ENCODE assay signal across 6 cellular contexts in genomic region chr19:42267644-42268141, GRCh38. TPM values are rescaled to one million over a fixed set of nuclear protein-coding genes. Genes with fewer than 3 reads are reported as not detected.
DNase-seq lines count a peak whose midpoint lies in the region; ATAC-seq and TF ChIP-seq lines count a peak whose summit lies in the region.

No MANE protein-coding gene starts in this region.

- peaks cover 10% of the 10 kb centered on the region for H3K36me3 Mint-ChIP-seq in MCF 10A (ENCODE audit: insufficient read depth, unreplicated experiment)

- TSS peak; percentile 16 for BruUV-seq in MCF 10A (replicated peaks; lab: Mats Ljungman, UMichigan)

- no peak overlapping the region for H3K4me3 Mint-ChIP-seq in MCF 10A (ENCODE audit: unreplicated experiment)

- intact Hi-C loops in MCF 10A (cut with micrococcal nuclease): loop anchor here (1.0 to 2.0 kb wide), 2 partner anchors 13 to 16 kb away; partner anchors contain the start of gene ERF

- H3K27ac Mint-ChIP-seq in MCF 10A (ENCODE audit: low read depth, unreplicated experiment): no peak overlapping the region

- H3K9me3 ChIP-seq in neuron (ENCODE audit: low read length): no peaks in the 10 kb centered on the region

- DNase-seq in GM06990 (ENCODE audit: extremely low read depth, insufficient read length) (no peak), MCF 10A (ENCODE audit: unreplicated experiment) (no peak)

- H3K9me3 Mint-ChIP-seq in MCF 10A (ENCODE audit: unreplicated experiment): no peaks in the 10 kb centered on the region

- H3K36me3 ChIP-seq in GM06990 (ENCODE audit: control insufficient read depth, insufficient read depth, low read length) (peaks cover 9% of the 10 kb centered on the region), neuron (ENCODE audit: insufficient read depth, low read length) (peaks cover under 1% of the 10 kb centered on the region)

- no peak for TF ChIP-seq CTCF in GM06990 (IDR thresholded peaks at IDR 0.05; ENCODE audit: insufficient read depth, low read length, poor library complexity, severe bottlenecking)
- no peak for TF ChIP-seq CTCF in MCF 10A (IDR thresholded peaks at IDR 0.05; ENCODE audit: unreplicated experiment)

- peak overlapping the region; percentile 83 for H2AFZ ChIP-seq in neuron (ENCODE audit: low read depth, low read length)

- POLR2A ChIA-PET in MCF 10A (lab: Yijun Ruan, JAX): interaction anchor here (0.6 to 2.1 kb wide), 6 partner anchors 12 to 23 kb away, joined by 3 to 10 read pairs (median 4); partner anchors contain the start of gene ERF

- no peaks in the 10 kb centered on the region for H3K27me3 ChIP-seq in GM06990 (replicated peaks; ENCODE audit: control insufficient read depth, insufficient read depth, low read length)
- H3K27me3 ChIP-seq in neuron (ENCODE audit: insufficient read depth, low read length): no peaks in the 10 kb centered on the region

- H3K27me3 Mint-ChIP-seq in MCF 10A (ENCODE audit: insufficient read depth, unreplicated experiment): no peaks in the 10 kb centered on the region

- ATAC-seq in GM19395 (IDR thresholded peaks at IDR 0.05; ENCODE audit: unreplicated experiment) (no peak), HG02885 (IDR thresholded peaks at IDR 0.05; ENCODE audit: poor library complexity, unreplicated experiment) (no peak), GM21717 (IDR thresholded peaks at IDR 0.05; ENCODE audit: unreplicated experiment) (no peak)

- CTCF ChIA-PET in MCF 10A (lab: Yijun Ruan, JAX): interaction anchor here (1.7 kb wide), 1 partner anchor 12 kb away, joined by 5 read pairs; no protein-coding TSS in a partner anchor

- H3K4me1 Mint-ChIP-seq in MCF 10A (ENCODE audit: insufficient read depth, unreplicated experiment): peaks cover 23% of the 10 kb centered on the region

- H3K4me3 ChIP-seq in GM06990 (replicated peaks; ENCODE audit: low read depth, low read length): peak overlapping the region; percentile 77
- peak overlapping the region; percentile 69 for H3K4me3 ChIP-seq in neuron (ENCODE audit: low read length)

- peaks cover 23% of the 10 kb centered on the region for H3K4me1 ChIP-seq in neuron (ENCODE audit: insufficient read depth, low read length)

RNA-seq across cellular contexts. Expression of gene CIC, which starts 1.4 kb away (rescaled TPM):
- 66.9 and 67.9 TPM in 2 replicates for total RNA-seq in MCF 10A (2022)

RNA-seq across cellular contexts. Expression of gene ERF, which starts 12.8 kb away (rescaled TPM):
- 27.8 and 35.1 TPM in 2 replicates for total RNA-seq in MCF 10A (2022)

RNA-seq across cellular contexts. Expression of gene GSK3A, which starts 25.3 kb away (rescaled TPM):
- total RNA-seq in MCF 10A (2022): 53.5 and 54.5 TPM in 2 replicates

RNA-seq across cellular contexts. Expression of gene PRR19, which starts 34.2 kb away (rescaled TPM):
- 0.30 and 0.64 TPM in 2 replicates for total RNA-seq in MCF 10A (2022)

RNA-seq across cellular contexts. Expression of gene PAFAH1B3, which starts 34.7 kb away (rescaled TPM):
- 9.5 and 30.6 TPM in 2 replicates for total RNA-seq in MCF 10A (2022)
